ENCODE assay signal across 1 cellular context in genomic region chr19:35007427-35007826, GRCh38.
A peak's percentile ranks its signal among the peaks of the same experiment; 100 is the strongest.
TF ChIP-seq lines count a peak whose summit lies in the region.

No MANE protein-coding gene starts in this region.

TF ChIP-seq in HepG2, 621 proteins besides CTCF, POLR2A, EP300 and RAD21:
- TF ChIP-seq ZNF121 (CRISPR knock-in tag; IDR thresholded peaks at IDR 0.05) = peak; percentile 65; the same call in 1 of the 2 replicates
